In the genomic region with DNA sequence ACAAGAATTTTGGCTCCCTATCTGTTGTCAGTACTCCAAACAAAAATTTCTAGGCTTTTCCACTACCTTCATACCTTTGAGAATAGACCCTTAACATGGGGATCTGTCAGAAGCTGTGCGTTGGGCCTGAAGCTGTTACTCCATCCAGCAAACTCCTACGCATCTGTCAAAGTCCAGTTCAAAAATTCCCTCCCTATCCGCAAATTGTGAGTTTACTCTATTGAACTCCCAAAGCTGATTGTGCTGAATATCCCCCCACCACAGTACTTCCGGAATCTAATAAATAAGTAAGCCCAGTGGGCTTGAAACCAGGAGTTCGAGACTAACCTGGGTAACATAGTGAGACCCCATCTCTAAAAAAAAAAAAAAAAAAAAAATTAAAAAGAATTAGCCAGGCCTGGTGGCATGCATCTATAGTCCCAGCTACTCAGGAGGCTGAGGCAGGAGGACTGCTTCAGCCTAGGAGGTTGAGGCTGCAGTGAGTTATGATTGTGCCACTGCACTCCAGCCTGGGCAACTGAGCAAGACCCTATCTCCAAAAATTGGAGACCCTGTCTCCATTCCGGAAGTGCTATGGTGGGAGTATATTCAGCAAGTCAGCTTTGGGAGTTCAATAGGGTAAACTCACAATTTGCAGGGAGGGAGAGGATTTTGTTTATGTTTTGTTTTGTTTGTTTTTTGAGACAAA, we compare ENCODE assay signal across 25 cellular contexts. TPM values are rescaled to one million over a fixed set of nuclear protein-coding genes. Genes with fewer than 3 reads are reported as not detected.
A peak's percentile ranks its signal among the peaks of the same experiment; 100 is the strongest.
DNase-seq lines count a peak whose midpoint lies in the region; ATAC-seq and TF ChIP-seq lines count a peak whose summit lies in the region.
"Had no signal": no experiment of that assay in that cellular context is flagged by ENCODE, and none has a peak within 500 bp of the region (broad histone marks: within the 10 kb centered on the region; RNA-seq: fewer than 3 reads in every experiment).

No MANE protein-coding gene starts in this region.

- H3K4me1 ChIP-seq in Caco-2 (0 out of 2 replicates have a peak, but pooled peaks cover 3% of the 10 kb centered on the region), HUES64 (ENCODE audit: insufficient read depth, low read length) (peaks cover 14% of the 10 kb centered on the region), OCI-LY7 (ENCODE audit: insufficient read depth, low read length, poor library complexity, severe bottlenecking) (peaks cover 5% of the 10 kb centered on the region)
- H3K4me1 ChIP-seq in naive thymus-derived CD4-positive, alpha-beta T cell (ENCODE audit: control insufficient read depth in 2 of 2, insufficient read depth in 2 of 2, low read length in 2 of 2): no peaks in the 10 kb centered on the region
- H3K4me1 ChIP-seq: BE2C had no signal

- H3K9me3 ChIP-seq in Caco-2 (no peaks in the 10 kb centered on the region), HUES64 (ENCODE audit: insufficient read depth, low read depth, low read length) (no peaks in the 10 kb centered on the region), OCI-LY7 (ENCODE audit: low read length) (no peaks in the 10 kb centered on the region)
- H3K9me3 ChIP-seq in naive thymus-derived CD4-positive, alpha-beta T cell (ENCODE audit: control insufficient read depth in 2 of 3, low read length in 3 of 3): no peaks in the 10 kb centered on the region
- H3K9me3 ChIP-seq: BE2C, pancreas, thyroid gland had no signal

- H3K36me3 ChIP-seq in Caco-2 (ENCODE audit: control insufficient read depth, insufficient read depth, low read length) (no peaks in the 10 kb centered on the region), HUES64 (ENCODE audit: insufficient read depth, low read length) (no peaks in the 10 kb centered on the region), OCI-LY7 (ENCODE audit: insufficient read depth, low read length) (no peaks in the 10 kb centered on the region)
- H3K36me3 ChIP-seq in naive thymus-derived CD4-positive, alpha-beta T cell (ENCODE audit: control insufficient read depth in 2 of 3, insufficient read depth in 3 of 3, low read length in 3 of 3): no peaks in the 10 kb centered on the region
- H3K36me3 ChIP-seq: BE2C, pancreas, thyroid gland had no signal

- no peaks in the 10 kb centered on the region for H3K36me3 Mint-ChIP-seq in Caco-2 (ENCODE audit: insufficient read depth, unreplicated experiment)
- H3K36me3 Mint-ChIP-seq in naive thymus-derived CD4-positive, alpha-beta T cell: peaks cover 0 to 3% (median 0%) of the 10 kb centered on the region in 5 donors

- no peak overlapping the region; the same call in 1 of the 2 replicates for H3K27ac ChIP-seq in HUES64 (ENCODE audit: low read depth, low read length)
- H3K27ac ChIP-seq in naive thymus-derived CD4-positive, alpha-beta T cell (ENCODE audit: low read depth, low read length): no peak overlapping the region
- H3K27ac ChIP-seq in OCI-LY7 (ENCODE audit: low read depth, low read length, poor library complexity, severe bottlenecking): no peak overlapping the region
- H3K27ac ChIP-seq: pancreas, thyroid gland had no signal

- H3K79me2 ChIP-seq in OCI-LY7 (ENCODE audit: insufficient read depth, low read depth, low read length): no peaks in the 10 kb centered on the region

- peaks cover 21% of the 10 kb centered on the region for H3K4me1 Mint-ChIP-seq in Caco-2 (ENCODE audit: low read depth, unreplicated experiment)
- H3K4me1 Mint-ChIP-seq in naive thymus-derived CD4-positive, alpha-beta T cell: peaks cover 2 to 14% (median 6%) of the 10 kb centered on the region in 7 donors

- no peak overlapping the region for H3K4me2 ChIP-seq in OCI-LY7 (ENCODE audit: low read length)

- no peaks in the 10 kb centered on the region for H4K20me1 ChIP-seq in OCI-LY7 (ENCODE audit: insufficient read depth, low read length)

- H3K27ac Mint-ChIP-seq in Caco-2 (ENCODE audit: unreplicated experiment): no peak overlapping the region
- H3K27ac Mint-ChIP-seq in naive thymus-derived CD4-positive, alpha-beta T cell: no peak overlapping the region
- H3K27ac Mint-ChIP-seq: activated T-cell treated with anti-CD3 and anti-CD28 coated beads, Interleukin-2, amount 50 U/mL, for 24 hours; stimulated activated naive CD8-positive, alpha-beta T cell treated with anti-CD3 and anti-CD28 coated beads, Interleukin-15, Interleukin-2, amounts not matched to agents 100 ng/mL and 50 ng/mL, for 24 hours had no signal

- POLR2A ChIA-PET in Caco-2 (lab: Charles Lee) (no interaction called here), OCI-LY7 (lab: Charles Lee) (no interaction called here)
- POLR2A ChIA-PET in naive thymus-derived CD4-positive, alpha-beta T cell (lab: Charles Lee): no interaction called here

- intact Hi-C loops in Caco-2 (cut with micrococcal nuclease; ENCODE audit: unreplicated experiment): loop anchor here (10.0 kb wide), 1 partner anchor 206 kb away; a partner anchor contains a TSS
- intact Hi-C loops in naive thymus-derived CD4-positive, alpha-beta T cell (cut with micrococcal nuclease): no loop called here
- intact Hi-C loops in OCI-LY7 (cut with micrococcal nuclease; ENCODE audit: unreplicated experiment): loop anchor here (10.0 kb wide), 1 partner anchor 136 kb away; no protein-coding TSS in a partner anchor

- DNase-seq in Caco-2 (no peak), epidermal melanocyte (ENCODE audit: insufficient read length, low spot score) (peak; percentile 16), OCI-LY7 (ENCODE audit: low spot score) (no peak)
- no peak for DNase-seq in naive thymus-derived CD4-positive, alpha-beta T cell
- no peak for DNase-seq in activated CD8-positive, alpha-beta memory T cell treated with anti-CD3 and anti-CD28 coated beads, Interleukin-2, amount 50 U/mL, for 48 hours
- DNase-seq: activated naive CD4-positive, alpha-beta T cell; activated T-cell treated with anti-CD3 and anti-CD28 coated beads, Interleukin-2, amount 50 U/mL, for 24 hours; BE2C; COR-L47; erythroblast; foreskin fibroblast; Kasumi-1; kidney; mammary epithelial cell; NCI-H187; NCI-H82; PC-3; right cardiac atrium; Right ventricle myocardium superior had no signal

- H3K4me3 Mint-ChIP-seq in Caco-2 (ENCODE audit: unreplicated experiment): peak overlapping the region; percentile 72
- peak overlapping the region in 7 of 10 donors; percentile 17 to 67 (median 47) for H3K4me3 Mint-ChIP-seq in naive thymus-derived CD4-positive, alpha-beta T cell
- H3K4me3 Mint-ChIP-seq: activated T-cell treated with anti-CD3 and anti-CD28 coated beads, Interleukin-2, amount 50 U/mL, for 24 hours; stimulated activated naive CD8-positive, alpha-beta T cell treated with anti-CD3 and anti-CD28 coated beads, Interleukin-15, Interleukin-2, amounts not matched to agents 100 ng/mL and 50 ng/mL, for 24 hours had no signal

- H3K9me3 Mint-ChIP-seq in Caco-2 (ENCODE audit: unreplicated experiment): no peaks in the 10 kb centered on the region
- H3K9me3 Mint-ChIP-seq in naive thymus-derived CD4-positive, alpha-beta T cell: peaks cover 0 to 3% (median 0%) of the 10 kb centered on the region in 11 donors
- H3K9me3 Mint-ChIP-seq: activated T-cell treated with anti-CD3 and anti-CD28 coated beads, Interleukin-2, amount 50 U/mL, for 24 hours; stimulated activated naive CD8-positive, alpha-beta T cell treated with anti-CD3 and anti-CD28 coated beads, Interleukin-15, Interleukin-2, amounts not matched to agents 100 ng/mL and 50 ng/mL, for 24 hours had no signal

- no TSS peak for BruUV-seq in Caco-2 (replicated peaks; lab: Mats Ljungman, UMichigan)
- no TSS peak for BruUV-seq in OCI-LY7 (replicated peaks; lab: Mats Ljungman, UMichigan)

- no peaks in the 10 kb centered on the region for H3K9me2 ChIP-seq in OCI-LY7 (ENCODE audit: insufficient read depth, low read length)

- WGBS in HUES64: 85% methylated on average over 6 of the region's 6 CpGs

- no peak overlapping the region for H2AFZ ChIP-seq in OCI-LY7 (ENCODE audit: low read length)

- H3K4me3 ChIP-seq in Caco-2 (ENCODE audit: low read depth, low read length) (peak overlapping the region; percentile 44), HUES64 (ENCODE audit: low read length) (peak overlapping the region; percentile 83), OCI-LY7 (ENCODE audit: low read depth, low read length, poor library complexity, severe bottlenecking) (no peak overlapping the region)
- H3K4me3 ChIP-seq in naive thymus-derived CD4-positive, alpha-beta T cell (ENCODE audit: low read length): no peak overlapping the region
- H3K4me3 ChIP-seq: thyroid gland had no signal

- H3K9ac ChIP-seq in HUES64 (ENCODE audit: low read depth, low read length): peak overlapping the region; percentile 66

- ATAC-seq in naive thymus-derived CD4-positive, alpha-beta T cell: no peak
- ATAC-seq in GM19455 (IDR thresholded peaks at IDR 0.05; ENCODE audit: unreplicated experiment) (no peak), GM21515 (IDR thresholded peaks at IDR 0.05; ENCODE audit: unreplicated experiment) (no peak)
- ATAC-seq: pancreas, PC-3, right cardiac atrium had no signal

- H3K27me3 Mint-ChIP-seq in Caco-2 (ENCODE audit: insufficient read depth, unreplicated experiment): no peaks in the 10 kb centered on the region
- H3K27me3 Mint-ChIP-seq in naive thymus-derived CD4-positive, alpha-beta T cell: peaks cover 52 to 67% (median 58%) of the 10 kb centered on the region in 5 donors

- CTCF ChIA-PET in Caco-2 (lab: Charles Lee): no interaction called here
- CTCF ChIA-PET in naive thymus-derived CD4-positive, alpha-beta T cell (lab: Charles Lee): no interaction called here
- CTCF ChIA-PET in OCI-LY7 (lab: Charles Lee; ENCODE audit: unreplicated experiment): no interaction called here

- no peaks in the 10 kb centered on the region for H3K27me3 ChIP-seq in Caco-2 (replicated peaks; ENCODE audit: control insufficient read depth, insufficient read depth, low read length)
- H3K27me3 ChIP-seq in HUES64 (ENCODE audit: insufficient read depth, low read length): no peaks in the 10 kb centered on the region
- peaks cover 0 to 11% of the 10 kb centered on the region in 2 donors for H3K27me3 ChIP-seq in naive thymus-derived CD4-positive, alpha-beta T cell (ENCODE audit: control insufficient read depth in 2 of 2, insufficient read depth in 2 of 2, low read length in 2 of 2)
- H3K27me3 ChIP-seq: pancreas, thyroid gland had no signal

- TF ChIP-seq CTCF in Caco-2 (IDR thresholded peaks at IDR 0.05; ENCODE audit: insufficient read depth in 1 of 2, low read depth in 1 of 2, low read length in 1 of 2, severe bottlenecking in 1 of 2, unreplicated experiment in 1 of 2) (no peak), OCI-LY7 (conservative IDR thresholded peaks at IDR 0.05; ENCODE audit: low read length) (no peak)

RNA-seq across cellular contexts. Expression of a gene that starts 0.9 kb away (rescaled TPM):
- total RNA-seq in Caco-2 (2022): 15.0 and 16.4 TPM in 2 replicates
- polyA plus RNA-seq in HUES64 (2013, experiment 1 of 2): 14.8 TPM
- 16.2 TPM for polyA plus RNA-seq in HUES64 (2013, experiment 2 of 2)
- total RNA-seq in naive thymus-derived CD4-positive, alpha-beta T cell: not detected
- not detected for polyA plus RNA-seq in naive thymus-derived CD4-positive, alpha-beta T cell
- total RNA-seq in OCI-LY7 (2014; rRNA removed; shearing (Covaris generic)): not detected in 2 replicates
- total RNA-seq in OCI-LY7 (2022): not detected in 2 replicates
- total RNA-seq: right cardiac atrium, Right ventricle myocardium superior had no signal
- polyA plus RNA-seq: mammary epithelial cell, right cardiac atrium had no signal

RNA-seq across cellular contexts. Expression of a gene that starts 58.8 kb away (rescaled TPM):
- 56.8 and 66.9 TPM in 2 replicates for total RNA-seq in Caco-2 (2022)
- 33.7 TPM for polyA plus RNA-seq in HUES64 (2013, experiment 1 of 2)
- 34.4 TPM for polyA plus RNA-seq in HUES64 (2013, experiment 2 of 2)
- total RNA-seq in naive thymus-derived CD4-positive, alpha-beta T cell: 10 to 100 TPM; 17.2 to 32.4 (median 27.4) TPM
- 10 to 100 TPM; 11.2 to 12.3 TPM for polyA plus RNA-seq in naive thymus-derived CD4-positive, alpha-beta T cell
- 54.9 and 61.8 TPM in 2 replicates for total RNA-seq in OCI-LY7 (2014; rRNA removed; shearing (Covaris generic))
- total RNA-seq in OCI-LY7 (2022): 36.8 and 37.7 TPM in 2 replicates

Comparison
In these comparisons a context has a peak if more than half of its experiments do, and no peak if none do; other contexts are left out.
1. H3K4me3 ChIP-seq: peak in Caco-2 (single experiment) and HUES64 (single experiment); none in naive thymus-derived CD4-positive, alpha-beta T cell (single experiment) and OCI-LY7 (single experiment).
2. RNA of a gene that starts 0.9 kb away (total RNA-seq): 15.0 to 16.4 TPM in Caco-2; not detected in naive thymus-derived CD4-positive, alpha-beta T cell and not detected in OCI-LY7; every median in the first group is over 10 times any median in the second.
3. intact Hi-C loops: an anchor here in Caco-2 (10.0 kb wide) and OCI-LY7 (10.0 kb wide); none called in naive thymus-derived CD4-positive, alpha-beta T cell.